Comparison of ENCODE assay signal across 8 cellular contexts in genomic region chr1:151934048-151934493, GRCh38. TPM values are rescaled to one million over a fixed set of nuclear protein-coding genes. Genes with fewer than 3 reads are reported as not detected.
DNase-seq lines count a peak whose midpoint lies in the region; ATAC-seq and TF ChIP-seq lines count a peak whose summit lies in the region.

No MANE protein-coding gene starts in this region.

- H2BK20ac ChIP-seq in H9 (ENCODE audit: low read depth, low read length, poor library complexity, severe bottlenecking): no peak overlapping the region

- no peak overlapping the region for H4K5ac ChIP-seq in H9 (ENCODE audit: insufficient read length, low read depth, low read length)

- no peak overlapping the region for H3K14ac ChIP-seq in H9 (ENCODE audit: insufficient read depth, low read length)

- WGBS in H9 (ENCODE audit: extremely low coverage, insufficient read length, low lambda C conversion rate): no CpG with 5 or more reads among the region's 3 CpGs

- H3K4me3 ChIP-seq in BE2C (ENCODE audit: low read depth, low read length) (no peak overlapping the region), upper lobe of right lung (no peak overlapping the region)

- H3T11ph ChIP-seq in H9 (ENCODE audit: low read length): no peak overlapping the region

- H3K27me3 ChIP-seq in BE2C (peaks cover 64% of the 10 kb centered on the region), H9 (ENCODE audit: insufficient read depth, low read length) (no peaks in the 10 kb centered on the region), upper lobe of right lung (no peaks in the 10 kb centered on the region)

- H3K4me2 ChIP-seq in H9 (ENCODE audit: insufficient read depth, insufficient read length, low read length): no peak overlapping the region

- no peaks in the 10 kb centered on the region for H3K4me1 ChIP-seq in BE2C
- H3K4me1 ChIP-seq in H9 (ENCODE audit: insufficient read depth, low read length): no peaks in the 10 kb centered on the region
- no peaks in the 10 kb centered on the region for H3K4me1 ChIP-seq in upper lobe of right lung

- no peaks in the 10 kb centered on the region for H4K20me1 ChIP-seq in H9 (ENCODE audit: control insufficient read depth, insufficient read depth, insufficient read length)

- POLR2A ChIA-PET in activated CD4-positive, alpha-beta T cell treated with anti-CD3 and anti-CD28 coated beads for 36 hours (lab: Charles Lee): no interaction called here

- peak; percentile 90 for ATAC-seq in activated CD4-positive, alpha-beta T cell treated with anti-CD3 and anti-CD28 coated beads for 36 hours
- peak; percentile 89 for ATAC-seq in esophagus mucosa
- peak; percentile 74 to 82 for ATAC-seq in naive B cell (ENCODE audit: low read depth in 2 of 2)
- peak; percentile 97 for ATAC-seq in upper lobe of right lung
- no peak for ATAC-seq in HG02870 (IDR thresholded peaks at IDR 0.05; ENCODE audit: unreplicated experiment)

- H3K56ac ChIP-seq in H9 (ENCODE audit: insufficient read length, low read depth, low read length): no peak overlapping the region

- CTCF ChIA-PET in activated CD4-positive, alpha-beta T cell treated with anti-CD3 and anti-CD28 coated beads for 36 hours (lab: Charles Lee): interaction anchor here (0.5 to 12.7 kb wide), 27 partner anchors 9 to 218 kb away, joined by 3 to 266 read pairs (median 4); partner anchors contain the start of genes S100A11 and THEM4

- H2BK120ac ChIP-seq in H9 (ENCODE audit: low read depth, low read length, poor library complexity, severe bottlenecking): no peak overlapping the region

- no peaks in the 10 kb centered on the region for H3K79me1 ChIP-seq in H9 (ENCODE audit: insufficient read depth, low read depth, low read length, poor library complexity, severe bottlenecking)

- H3K27ac ChIP-seq in H9 (ENCODE audit: insufficient read length, low read depth, low read length): no peak overlapping the region
- H3K27ac ChIP-seq in upper lobe of right lung: no peak overlapping the region

- intact Hi-C loops in activated CD4-positive, alpha-beta T cell treated with anti-CD3 and anti-CD28 coated beads for 36 hours (cut with DNase I, micrococcal nuclease): loop anchor here (1.0 to 10.0 kb wide), 8 partner anchors 33 to 253 kb away; no protein-coding TSS in a partner anchor
- intact Hi-C loops in upper lobe of right lung (cut with DNase I): no loop called here

- H3K9me3 Mint-ChIP-seq in H9 (peaks cover 0 to 10% of the 10 kb centered on the region in 2 experiments; a peak in 3 of 5 replicates), naive B cell (no peaks in the 10 kb centered on the region)
- H3K9me3 Mint-ChIP-seq in activated CD4-positive, alpha-beta T cell treated with anti-CD3 and anti-CD28 coated beads for 36 hours (ENCODE audit: low read depth): no peaks in the 10 kb centered on the region

- no peaks in the 10 kb centered on the region for H3K36me3 ChIP-seq in BE2C
- no peaks in the 10 kb centered on the region for H3K36me3 ChIP-seq in upper lobe of right lung

- H3K18ac ChIP-seq in H9 (ENCODE audit: insufficient read length, low read depth, low read length): no peak overlapping the region

- TF ChIP-seq CTCF in BE2C (IDR thresholded peaks at IDR 0.05; ENCODE audit: low read depth, low read length) (peak; percentile 96), H9 (conservative IDR thresholded peaks at IDR 0.05) (peak; percentile 90), upper lobe of right lung (IDR thresholded peaks at IDR 0.05) (peak; percentile 92)

- no peak overlapping the region for H2AK5ac ChIP-seq in H9 (ENCODE audit: insufficient read length, low read length)

- no peak overlapping the region for H3K4ac ChIP-seq in H9 (ENCODE audit: low read depth, low read length)

- no peaks in the 10 kb centered on the region for H3K27me3 Mint-ChIP-seq in H9 (ENCODE audit: low read depth)
- H3K27me3 Mint-ChIP-seq in activated CD4-positive, alpha-beta T cell treated with anti-CD3 and anti-CD28 coated beads for 36 hours: no peaks in the 10 kb centered on the region
- H3K27me3 Mint-ChIP-seq in naive B cell: peaks cover 16 to 36% (median 22%) of the 10 kb centered on the region in 3 donors

- H2BK12ac ChIP-seq in H9 (ENCODE audit: insufficient read length, low read depth, low read length): no peak overlapping the region

- no peak overlapping the region for H4K91ac ChIP-seq in H9 (ENCODE audit: insufficient read length, low read depth, low read length)

- DNase-seq in BE2C (peak; percentile 42), H9 (peak; percentile 49), NCI-H460 (ENCODE audit: extremely low read depth, low read depth) (peak; percentile 80), naive B cell (peak; percentile 43), upper lobe of right lung (no peak)
- peak; percentile 63 for DNase-seq in activated CD4-positive, alpha-beta T cell treated with anti-CD3 and anti-CD28 coated beads for 36 hours

- H3K79me2 ChIP-seq in H9 (ENCODE audit: insufficient read depth, low read length): no peaks in the 10 kb centered on the region

- H3K23ac ChIP-seq in H9 (ENCODE audit: insufficient read length, low read depth, low read length): no peak overlapping the region

- H3K4me1 Mint-ChIP-seq in H9: peaks cover 12 to 18% of the 10 kb centered on the region in 2 experiments
- H3K4me1 Mint-ChIP-seq in activated CD4-positive, alpha-beta T cell treated with anti-CD3 and anti-CD28 coated beads for 36 hours: peaks cover 2% of the 10 kb centered on the region
- H3K4me1 Mint-ChIP-seq in naive B cell: peaks cover 0 to 2% (median 0%) of the 10 kb centered on the region in 3 donors

- no peak overlapping the region for H2BK15ac ChIP-seq in H9 (ENCODE audit: low read depth, low read length)

- no peaks in the 10 kb centered on the region for H3K23me2 ChIP-seq in H9 (ENCODE audit: insufficient read length, low read depth, low read length, poor library complexity, severe bottlenecking)

- H4K8ac ChIP-seq in H9 (replicated peaks; ENCODE audit: insufficient read length, low read depth, low read length): no peak overlapping the region

- no peaks in the 10 kb centered on the region for H3K9me3 ChIP-seq in BE2C
- H3K9me3 ChIP-seq in H9 (ENCODE audit: control insufficient read depth, low read depth, low read length): no peaks in the 10 kb centered on the region
- no peaks in the 10 kb centered on the region for H3K9me3 ChIP-seq in upper lobe of right lung

- H2AFZ ChIP-seq in H9 (ENCODE audit: low read length): no peak overlapping the region

- H3K36me3 Mint-ChIP-seq in H9 (ENCODE audit: insufficient read depth in 1 of 3, low read depth in 3 of 3): no peaks in the 10 kb centered on the region; a peak in 1 of 7 replicates
- no peaks in the 10 kb centered on the region for H3K36me3 Mint-ChIP-seq in activated CD4-positive, alpha-beta T cell treated with anti-CD3 and anti-CD28 coated beads for 36 hours (ENCODE audit: low read depth)
- H3K36me3 Mint-ChIP-seq in naive B cell: no peaks in the 10 kb centered on the region

- no peak overlapping the region for H3K9ac ChIP-seq in H9 (ENCODE audit: extremely low read depth, insufficient read length, low read length)

- H3K27ac Mint-ChIP-seq in H9 (no peak overlapping the region), naive B cell (no peak overlapping the region)
- H3K27ac Mint-ChIP-seq in activated CD4-positive, alpha-beta T cell treated with anti-CD3 and anti-CD28 coated beads for 36 hours: no peak overlapping the region

- no peak overlapping the region for H3K4me3 Mint-ChIP-seq in H9
- H3K4me3 Mint-ChIP-seq in activated CD4-positive, alpha-beta T cell treated with anti-CD3 and anti-CD28 coated beads for 36 hours: no peak overlapping the region
- H3K4me3 Mint-ChIP-seq in naive B cell: no peak overlapping the region

- H2BK5ac ChIP-seq in H9 (ENCODE audit: insufficient read length, low read length): no peak overlapping the region

RNA-seq across cellular contexts. Expression of gene THEM4, which starts 24.8 kb away (rescaled TPM):
- polyA plus RNA-seq in BE2C (2012; ENCODE audit: insufficient read depth, insufficient read length, low read depth): 8.2 TPM
- total RNA-seq in H9 (2021): 8.8 and 10.5 TPM in 2 replicates
- total RNA-seq in NCI-H460 (2014; rRNA removed; shearing (Covaris generic)): 31.3 and 39.7 TPM in 2 replicates
- 47.7 and 68.1 TPM in 2 replicates for polyA plus RNA-seq in NCI-H460 (2014; cell fraction: nucleus; rRNA removed)
- 10 to 100 TPM; 23.9 to 26.0 TPM for total RNA-seq in activated CD4-positive, alpha-beta T cell treated with anti-CD3 and anti-CD28 coated beads for 36 hours
- total RNA-seq in esophagus mucosa: 4.8 TPM
- 10 to 100 TPM in 2 of 6 donors, 1 to 10 TPM in 4; 6.6 to 11.9 (median 8.1) TPM for polyA plus RNA-seq in naive B cell (ENCODE audit: low read depth in 6 of 6)
- 14.0 TPM for total RNA-seq in upper lobe of right lung

RNA-seq across cellular contexts. Expression of gene S100A10, which starts 59.6 kb away (rescaled TPM):
- polyA plus RNA-seq in BE2C (2012; ENCODE audit: insufficient read depth, insufficient read length, low read depth): not detected
- 160 and 162 TPM in 2 replicates for total RNA-seq in H9 (2021)
- total RNA-seq in NCI-H460 (2014; rRNA removed; shearing (Covaris generic)): 373 and 385 TPM in 2 replicates
- 57.9 and 63.6 TPM in 2 replicates for polyA plus RNA-seq in NCI-H460 (2014; cell fraction: nucleus; rRNA removed)
- 100 to 1,000 TPM; 230 to 246 TPM for total RNA-seq in activated CD4-positive, alpha-beta T cell treated with anti-CD3 and anti-CD28 coated beads for 36 hours
- 1,355 TPM for total RNA-seq in esophagus mucosa
- 100 to 1,000 TPM; 115 to 209 (median 180) TPM for polyA plus RNA-seq in naive B cell (ENCODE audit: low read depth in 6 of 6)
- total RNA-seq in upper lobe of right lung: 643 TPM
